31 cellular contexts compared by ENCODE assay signal in the genomic region with DNA sequence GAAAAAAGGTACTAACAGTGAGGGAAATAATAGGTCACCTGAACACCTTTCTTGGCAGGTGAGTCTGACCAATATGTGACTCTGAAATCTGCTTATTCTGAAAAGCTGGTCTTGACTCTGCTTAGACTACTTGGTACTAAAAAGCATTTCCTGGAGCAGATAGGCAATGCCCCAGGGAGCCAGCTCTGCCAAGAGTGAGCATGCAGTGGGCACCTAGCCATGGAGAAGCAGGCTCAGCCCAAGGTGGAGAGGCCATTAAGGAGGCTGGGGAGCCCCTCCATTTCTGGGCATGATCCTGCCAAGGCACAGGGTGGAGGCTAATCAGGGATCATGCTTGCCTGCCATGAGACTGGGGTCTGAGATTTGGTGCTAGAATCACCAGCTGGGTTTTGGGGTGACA. TPM values are rescaled to one million over a fixed set of nuclear protein-coding genes. Genes with fewer than 3 reads are reported as not detected.
DNase-seq lines count a peak whose midpoint lies in the region; ATAC-seq and TF ChIP-seq lines count a peak whose summit lies in the region.
"Had no signal": no experiment of that assay in that cellular context is flagged by ENCODE, and none has a peak within 500 bp of the region (broad histone marks: within the 10 kb centered on the region; RNA-seq: fewer than 3 reads in every experiment).

No MANE protein-coding gene starts in this region.

- H3K9ac ChIP-seq in BLaER1: no peak overlapping the region
- H3K9ac ChIP-seq: neural progenitor cell had no signal

- no peaks in the 10 kb centered on the region for H3K79me2 ChIP-seq in osteoblast (ENCODE audit: insufficient read depth, low read length)

- H3K36me3 ChIP-seq in BLaER1 (no peaks in the 10 kb centered on the region), osteoblast (ENCODE audit: insufficient read depth, low read length) (no peaks in the 10 kb centered on the region)
- H3K36me3 ChIP-seq: adrenal gland, brain microvascular endothelial cell, esophagus squamous epithelium, neural progenitor cell had no signal

- H3K4me1 ChIP-seq in BLaER1 (peaks cover 21% of the 10 kb centered on the region), osteoblast (ENCODE audit: insufficient read depth, low read length) (no peaks in the 10 kb centered on the region), foreskin keratinocyte (no peaks in the 10 kb centered on the region)
- H3K4me1 ChIP-seq: adrenal gland, neural progenitor cell had no signal

- H3K4me3 ChIP-seq in BLaER1 (no peak overlapping the region), osteoblast (ENCODE audit: insufficient read depth, low read length) (no peak overlapping the region)
- H3K4me3 ChIP-seq: adrenal gland, esophagus squamous epithelium, neural progenitor cell, psoas muscle had no signal

- H3K27me3 ChIP-seq in BLaER1: peaks cover 28% of the 10 kb centered on the region
- peaks cover 47% of the 10 kb centered on the region for H3K27me3 ChIP-seq in osteoblast (ENCODE audit: insufficient read depth, low read length)
- H3K27me3 ChIP-seq in foreskin keratinocyte: peaks cover 82% of the 10 kb centered on the region

- H3K4me2 ChIP-seq in BLaER1 (peak overlapping the region; percentile 27), osteoblast (ENCODE audit: insufficient read depth, low read length) (no peak overlapping the region)
- H3K4me2 ChIP-seq: neural progenitor cell had no signal

- peak; percentile 54 for DNase-seq in NCI-H2029 (lab: John Stamatoyannopoulos, UW)
- DNase-seq in osteoblast (ENCODE audit: insufficient read length, low spot score, missing footprints): peak; percentile 83
- no peak for DNase-seq in foreskin keratinocyte
- DNase-seq: activated CD4-positive, alpha-beta memory T cell treated with anti-CD3 and anti-CD28 coated beads for 36 hours; activated CD4-positive, CD25-positive, alpha-beta regulatory T cell; activated T-cell treated with anti-CD3 and anti-CD28 coated beads, Interleukin-2, amount 50 U/mL, for 1 hour; brain microvascular endothelial cell; Calu3; esophagus squamous epithelium; H7; NCI-H1105; NCI-H1930; NCI-H446 treated with DMSO at 0.1 percent for 48 hours; PC-3; psoas muscle; SHP77 treated with DMSO at 0.1 percent for 48 hours; T1000 had no signal

- H3K27ac ChIP-seq in BLaER1 (no peak overlapping the region), osteoblast (ENCODE audit: low read depth, low read length) (no peak overlapping the region), foreskin keratinocyte (no peak overlapping the region)
- H3K27ac ChIP-seq: adrenal gland, brain microvascular endothelial cell, esophagus squamous epithelium, neural progenitor cell, psoas muscle had no signal

- H2AFZ ChIP-seq in osteoblast (ENCODE audit: low read length): no peak overlapping the region
- H2AFZ ChIP-seq: neural progenitor cell had no signal

- no peaks in the 10 kb centered on the region for H3K9me3 ChIP-seq in BLaER1
- H3K9me3 ChIP-seq in osteoblast (ENCODE audit: low read depth, low read length): no peaks in the 10 kb centered on the region
- H3K9me3 ChIP-seq: adrenal gland, esophagus squamous epithelium, psoas muscle had no signal

- ATAC-seq in esophagus mucosa (peak; percentile 9), HG03342 (IDR thresholded peaks at IDR 0.05; ENCODE audit: unreplicated experiment) (no peak), foreskin keratinocyte (no peak), HG03175 (IDR thresholded peaks at IDR 0.05; ENCODE audit: unreplicated experiment) (no peak)
- ATAC-seq: PC-3, psoas muscle had no signal

- TF ChIP-seq CTCF in osteoblast (IDR thresholded peaks at IDR 0.05; ENCODE audit: extremely low read depth, low read depth, low read length) (no peak), foreskin keratinocyte (conservative IDR thresholded peaks at IDR 0.05) (no peak)

- no peaks in the 10 kb centered on the region for H4K20me1 ChIP-seq in BLaER1
- no peaks in the 10 kb centered on the region for H4K20me1 ChIP-seq in osteoblast (ENCODE audit: insufficient read depth, low read length)

RNA-seq across cellular contexts. Expression of a gene that starts 1.6 kb away (rescaled TPM):
- total RNA-seq in esophagus mucosa (108 TPM), osteoblast (0.59 and 0.72 TPM in 2 replicates), foreskin keratinocyte (not detected in 2 replicates)
- polyA plus RNA-seq in foreskin keratinocyte: not detected in 2 replicates
- total RNA-seq: activated CD4-positive, alpha-beta memory T cell treated with anti-CD3 and anti-CD28 coated beads for 36 hours; Calu3; Daoy; glomerular endothelial cell; H7; PC-3 had no signal
- polyA plus RNA-seq: AG04450, CD14-positive monocyte, keratinocyte had no signal

RNA-seq across cellular contexts. Expression of a gene that starts 31.5 kb away (rescaled TPM):
- total RNA-seq in esophagus mucosa: not detected
- total RNA-seq in osteoblast: not detected in 2 replicates
- not detected in 2 replicates for total RNA-seq in foreskin keratinocyte
- polyA plus RNA-seq in foreskin keratinocyte: not detected in 2 replicates
- total RNA-seq: activated CD4-positive, alpha-beta memory T cell treated with anti-CD3 and anti-CD28 coated beads for 36 hours; adrenal gland; Calu3; Daoy; esophagus squamous epithelium; glomerular endothelial cell; LHCN-M2; PC-3; psoas muscle; subcutaneous adipose tissue; urinary bladder had no signal
- polyA plus RNA-seq: adrenal gland, CD14-positive monocyte, keratinocyte, urinary bladder had no signal

RNA-seq across cellular contexts. Expression of a gene that starts 59.2 kb away (rescaled TPM):
- total RNA-seq in esophagus mucosa (0.24 TPM), osteoblast (0.72 and 0.88 TPM in 2 replicates), foreskin keratinocyte (not detected in 2 replicates)
- not detected in 2 replicates for polyA plus RNA-seq in foreskin keratinocyte
- total RNA-seq: Calu3, H7 had no signal
- polyA plus RNA-seq: keratinocyte had no signal

Comparison
In these comparisons a context has a peak if more than half of its experiments do, and no peak if none do; other contexts are left out.
1. DNase-seq: peak in NCI-H2029 (single experiment) and osteoblast (single experiment); none in foreskin keratinocyte (0 of 2).
2. RNA of a gene that starts 1.6 kb away (total RNA-seq): 108 TPM in esophagus mucosa (single experiment); 0.59 to 0.72 TPM in osteoblast and not detected in foreskin keratinocyte; every median in the first group is over 10 times any median in the second.